8 cellular contexts compared by ENCODE assay signal in genomic region chr11:63939351-63939920, GRCh38. TPM values are rescaled to one million over a fixed set of nuclear protein-coding genes. Genes with fewer than 3 reads are reported as not detected.
DNase-seq lines count a peak whose midpoint lies in the region; ATAC-seq, FAIRE-seq and TF ChIP-seq lines count a peak whose summit lies in the region.

No MANE protein-coding gene starts in this region.

- peaks cover 10% of the 10 kb centered on the region for H3F3A ChIP-seq in SU-DHL-6 (ENCODE audit: insufficient read depth)

- ATAC-seq in GM18909 (IDR thresholded peaks at IDR 0.05; ENCODE audit: poor library complexity, unreplicated experiment): no peak
- no peak for ATAC-seq in HG03280 (IDR thresholded peaks at IDR 0.05; ENCODE audit: unreplicated experiment)

- H2BK120ac ChIP-seq in trophoblast cell (ENCODE audit: insufficient read depth, low read length, poor library complexity): no peak overlapping the region

- H3K14ac ChIP-seq in trophoblast cell (ENCODE audit: low read length): peak overlapping the region; percentile 84

- DNase-seq in HEK293T (ENCODE audit: extremely low spot score) (no peak), fibroblast of mammary gland (ENCODE audit: low read depth) (no peak), trophoblast cell (peak; percentile 35 to 49), D721Med (ENCODE audit: insufficient read length, low spot score) (no peak)

- CTCF ChIA-PET in HEK293T (lab: Yijun Ruan, JAX): no interaction called here

- TF ChIP-seq CTCF in C4-2B (conservative IDR thresholded peaks at IDR 0.05) (no peak), SU-DHL-6 (IDR thresholded peaks at IDR 0.05; ENCODE audit: insufficient read depth, low read length, poor library complexity, severe bottlenecking) (no peak), fibroblast of mammary gland (conservative IDR thresholded peaks at IDR 0.05; ENCODE audit: control insufficient read depth, insufficient read depth, low read depth, low read length) (no peak), D721Med (IDR thresholded peaks at IDR 0.05; ENCODE audit: insufficient read depth, missing control alignments) (no peak)

- FAIRE-seq in D721Med (lab: Jason Lieb, UNC): no peak

- no peak overlapping the region for H2AK5ac ChIP-seq in trophoblast cell (ENCODE audit: low read length)

- H3K9me3 ChIP-seq in SU-DHL-6 (ENCODE audit: insufficient read depth, low read length) (no peaks in the 10 kb centered on the region), trophoblast cell (ENCODE audit: insufficient read depth, low read depth, low read length) (peaks cover 4% of the 10 kb centered on the region)

- H3K4me3 ChIP-seq in SU-DHL-6 (ENCODE audit: insufficient read depth, low read length, poor library complexity, severe bottlenecking): peak overlapping the region; percentile 92
- H3K4me3 ChIP-seq in fibroblast of mammary gland (ENCODE audit: control insufficient read depth, low read depth, low read length): peak overlapping the region; percentile 77
- peak overlapping the region; percentile 95 for H3K4me3 ChIP-seq in trophoblast cell (ENCODE audit: low read depth, low read length)

- H3K79me2 ChIP-seq in SU-DHL-6 (ENCODE audit: insufficient read depth, low read length) (peaks cover 51% of the 10 kb centered on the region), trophoblast cell (ENCODE audit: control insufficient read depth, insufficient read depth, low read length, poor library complexity) (peaks cover 2% of the 10 kb centered on the region)

- peak overlapping the region; percentile 72 for H3K27ac ChIP-seq in C4-2B
- H3K27ac ChIP-seq in SU-DHL-6 (ENCODE audit: low read depth, low read length): peak overlapping the region; percentile 48
- no peak overlapping the region for H3K27ac ChIP-seq in trophoblast cell (ENCODE audit: low read depth, low read length)

- peak overlapping the region; percentile 36 for H2AFZ ChIP-seq in SU-DHL-6 (ENCODE audit: low read depth, low read length, severe bottlenecking)
- H2AFZ ChIP-seq in trophoblast cell (ENCODE audit: insufficient read depth, low read length, poor library complexity): no peak overlapping the region

- H3K79me1 ChIP-seq in trophoblast cell (ENCODE audit: low read length): peaks cover 8% of the 10 kb centered on the region

- WGBS in trophoblast cell (ENCODE audit: extremely low coverage, insufficient coverage, insufficient read length): no CpG with 5 or more reads among the region's 33 CpGs

- no peak overlapping the region for H2BK12ac ChIP-seq in trophoblast cell (ENCODE audit: low read length)

- no peaks in the 10 kb centered on the region for H4K20me1 ChIP-seq in SU-DHL-6 (ENCODE audit: low read depth, low read length)

- peak overlapping the region; percentile 89 for H4K91ac ChIP-seq in trophoblast cell (ENCODE audit: low read depth, low read length)

- H3K4ac ChIP-seq in trophoblast cell (ENCODE audit: low read depth, low read length): peak overlapping the region; percentile 70

- H4K12ac ChIP-seq in trophoblast cell (ENCODE audit: low read depth, low read length): no peak overlapping the region

- no peak overlapping the region for H3K23ac ChIP-seq in trophoblast cell (ENCODE audit: low read length)

- no peak overlapping the region for H3K18ac ChIP-seq in trophoblast cell (ENCODE audit: low read length)

- peaks cover 3 to 7% of the 10 kb centered on the region in 2 experiments for H3K4me1 ChIP-seq in trophoblast cell (ENCODE audit: control insufficient read depth in 1 of 2, insufficient read depth in 2 of 2, low read length in 2 of 2)

- H2BK5ac ChIP-seq in trophoblast cell (ENCODE audit: low read depth, low read length, poor library complexity): no peak overlapping the region

- POLR2A ChIA-PET in HEK293T (lab: Yijun Ruan, JAX): interaction anchor here (1.0 kb wide), 1 partner anchor 22 kb away, joined by 4 read pairs; the partner anchor contains the start of gene RCOR2

- H3K9me2 ChIP-seq in SU-DHL-6 (replicated peaks; ENCODE audit: insufficient read depth, low read length): no peaks in the 10 kb centered on the region

- H3K4me2 ChIP-seq in SU-DHL-6 (ENCODE audit: low read depth, low read length, poor library complexity, severe bottlenecking) (peak overlapping the region; percentile 86), trophoblast cell (ENCODE audit: low read length) (peak overlapping the region; percentile 92)

- H3K9ac ChIP-seq in SU-DHL-6 (ENCODE audit: low read length) (peak overlapping the region; percentile 79), trophoblast cell (ENCODE audit: low read length) (peak overlapping the region; percentile 95)

- no peaks in the 10 kb centered on the region for H3K27me3 ChIP-seq in SU-DHL-6 (ENCODE audit: low read length)
- no peaks in the 10 kb centered on the region for H3K27me3 ChIP-seq in trophoblast cell (ENCODE audit: insufficient read depth, low read length)

- H3K36me3 ChIP-seq in SU-DHL-6 (ENCODE audit: low read length) (no peaks in the 10 kb centered on the region), trophoblast cell (ENCODE audit: control insufficient read depth in 1 of 2, insufficient read depth in 2 of 2, low read length in 2 of 2) (peaks cover 5 to 10% of the 10 kb centered on the region in 2 experiments)

- peak overlapping the region; percentile 95 for H4K8ac ChIP-seq in trophoblast cell (ENCODE audit: low read depth, low read length)

TF ChIP-seq in HEK293T, 16 proteins besides CTCF, POLR2A, EP300 and RAD21:
- no peak for TF ChIP-seq CTBP1 (IDR thresholded peaks at IDR 0.05; ENCODE audit: borderline replicate concordance)
- TF ChIP-seq NFRKB (IDR thresholded peaks at IDR 0.05): no peak
- no peak for TF ChIP-seq ZNF384 (IDR thresholded peaks at IDR 0.05)
- TF ChIP-seq PKNOX1 (IDR thresholded peaks at IDR 0.05): no peak
- no peak for TF ChIP-seq HDGF (IDR thresholded peaks at IDR 0.05; ENCODE audit: borderline replicate concordance)
- TF ChIP-seq L3MBTL2 (conservative IDR thresholded peaks at IDR 0.05): peak; percentile 43
- TF ChIP-seq SP1 (IDR thresholded peaks at IDR 0.05): no peak
- TF ChIP-seq LEF1 (IDR thresholded peaks at IDR 0.05; ENCODE audit: borderline replicate concordance): no peak
- no peak for TF ChIP-seq FOXM1 (IDR thresholded peaks at IDR 0.05; ENCODE audit: borderline replicate concordance)

RNA-seq across cellular contexts. Expression of gene NAA40, which starts 0.6 kb away (rescaled TPM):
- polyA plus RNA-seq in trophoblast cell (2013): 12.0 and 12.4 TPM in 2 replicates

RNA-seq across cellular contexts. Expression of gene RCOR2, which starts 22.5 kb away (rescaled TPM):
- polyA plus RNA-seq in trophoblast cell (2013): 11.6 and 13.0 TPM in 2 replicates

RNA-seq across cellular contexts. Expression of gene COX8A, which starts 35.0 kb away (rescaled TPM):
- 385 and 425 TPM in 2 replicates for polyA plus RNA-seq in trophoblast cell (2013)

RNA-seq across cellular contexts. Expression of gene OTUB1, which starts 46.8 kb away (rescaled TPM):
- 88.2 and 91.1 TPM in 2 replicates for polyA plus RNA-seq in trophoblast cell (2013)

Comparison
In these comparisons a context has a peak if more than half of its experiments do, and no peak if none do; other contexts are left out.
1. DNase-seq: peak in trophoblast cell (2 of 2); none in HEK293T (single experiment), fibroblast of mammary gland (single experiment) and D721Med (single experiment).
2. Peak in every context shown above with its lines, with median percentiles within 50 percentile points of each other: H3K4me3 ChIP-seq.